In genomic region chr6:12105271-12105670, GRCh38 we compare ENCODE assay signal across 22 cellular contexts.
"Had no signal": no experiment of that assay in that cellular context is flagged by ENCODE, and none has a peak within 500 bp of the region (broad histone marks: within the 10 kb centered on the region; RNA-seq: fewer than 3 reads in every experiment).

No MANE protein-coding gene starts in this region.

- ATAC-seq: effector memory CD8-positive, alpha-beta T cell; naive thymus-derived CD4-positive, alpha-beta T cell; right cardiac atrium; stimulated activated naive CD8-positive, alpha-beta T cell treated with anti-CD3 and anti-CD28 coated beads, Interleukin-15, amount 100 ng/mL, for 72 hours; upper lobe of right lung had no signal

- H3K36me3 ChIP-seq: prostate gland, transverse colon, upper lobe of right lung, uterus had no signal

- H3K9me3 ChIP-seq: esophagus squamous epithelium, prostate gland, suprapubic skin, transverse colon, upper lobe of right lung, uterus had no signal

- H3K27ac ChIP-seq: esophagus squamous epithelium, prostate gland, skin epidermis, suprapubic skin, transverse colon, upper lobe of right lung, uterus had no signal

- H3K27me3 ChIP-seq: esophagus squamous epithelium, suprapubic skin, transverse colon, upper lobe of right lung, uterus had no signal

- H3K4me1 ChIP-seq: esophagus squamous epithelium, prostate gland, suprapubic skin, upper lobe of right lung, uterus had no signal

- DNase-seq: cerebellar nuclear complex; cortex of kidney; effector memory CD8-positive, alpha-beta T cell; esophagus squamous epithelium; foreskin melanocyte; kidney; mesenchymal stem cell; naive thymus-derived CD4-positive, alpha-beta T cell; nucleus accumbens; right cardiac atrium; stimulated activated CD4-positive, alpha-beta T cell treated with anti-CD3 and anti-CD28 coated beads, Interleukin-15, amount 100 ng/mL, for 24 hours; stimulated activated CD4-positive, alpha-beta T cell treated with anti-CD3 and anti-CD28 coated beads, Interleukin-2, amount 100 ng/mL, for 48 hours; stimulated activated CD8-positive, alpha-beta memory T cell treated with anti-CD3 and anti-CD28 coated beads, Interleukin-4, amount 100 ng/mL, for 48 hours; stimulated activated naive CD4-positive, alpha-beta T cell; stimulated activated naive CD8-positive, alpha-beta T cell treated with anti-CD3 and anti-CD28 coated beads, Interleukin-15, amount 100 ng/mL, for 72 hours; transverse colon; upper lobe of right lung; uterus had no signal

- H3K4me3 ChIP-seq: esophagus squamous epithelium, prostate gland, skin epidermis, suprapubic skin, transverse colon, upper lobe of right lung, uterus had no signal

- FAIRE-seq: endometrium, kidney had no signal
